Comparison of ENCODE assay signal across 8 cellular contexts in genomic region chr19:12610540-12611360, GRCh38. TPM values are rescaled to one million over a fixed set of nuclear protein-coding genes. Genes with fewer than 3 reads are reported as not detected.
DNase-seq lines count a peak whose midpoint lies in the region; ATAC-seq and TF ChIP-seq lines count a peak whose summit lies in the region.

Gene ZNF490, minus strand, starts transcription at chr19:12610813. Its CDS starts 133 bp downstream, at chr19:12610680.
Gene ZNF791, plus strand, starts transcription at chr19:12610920. Its CDS starts 160 bp downstream, at chr19:12611080.

- H3K9me3 ChIP-seq in suprapubic skin = no peaks in the 10 kb centered on the region

- peaks cover 38% of the 10 kb centered on the region for H3K4me1 ChIP-seq in suprapubic skin

- peaks cover 8 to 24% of the 10 kb centered on the region in 2 donors for H3K36me3 Mint-ChIP-seq in activated naive CD4-positive, alpha-beta T cell treated with anti-CD3 and anti-CD28 coated beads, Interleukin-2, amount 50 U/mL, for 72 hours

- TF ChIP-seq CTCF in suprapubic skin (IDR thresholded peaks at IDR 0.05) = no peak

- DNase-seq in NCI-H1105 (lab: John Stamatoyannopoulos, UW) (peak; percentile 97), SKM-1 (lab: John Stamatoyannopoulos, UW; ENCODE audit: unreplicated experiment) (peak; percentile 93), glomerular endothelial cell (ENCODE audit: extremely low read depth, low read depth, low spot score) (peak; percentile 82), nucleus accumbens (lab: John Stamatoyannopoulos, UW) (peak; percentile 65 to 99 (median 96)), suprapubic skin (ENCODE audit: low spot score in 2 of 2) (peak; percentile 100)
- peak; percentile 92 to 98 for DNase-seq in activated naive CD4-positive, alpha-beta T cell treated with anti-CD3 and anti-CD28 coated beads, Interleukin-2, amount 50 U/mL, for 72 hours (ENCODE audit: low spot score in 2 of 2)

- peak; percentile 32 for TF ChIP-seq EP300 in suprapubic skin (IDR thresholded peaks at IDR 0.05)

- H3K9me3 Mint-ChIP-seq in activated naive CD4-positive, alpha-beta T cell treated with anti-CD3 and anti-CD28 coated beads, Interleukin-2, amount 50 U/mL, for 72 hours = no peaks in the 10 kb centered on the region

- WGBS in suprapubic skin = 0% methylated on average over 7 of the region's 61 CpGs

- H3K27me3 ChIP-seq in suprapubic skin = no peaks in the 10 kb centered on the region

- H3K27ac ChIP-seq in suprapubic skin = peak within 1 kb of the TSS; percentile 99

- peaks cover 7% of the 10 kb centered on the region for H3K36me3 ChIP-seq in suprapubic skin

- peak within 1 kb of the TSS; percentile 83 for H3K4me3 ChIP-seq in GM08714 (ENCODE audit: low read length)
- peak within 1 kb of the TSS; percentile 99 for H3K4me3 ChIP-seq in suprapubic skin

- TF ChIP-seq POLR2A in suprapubic skin (IDR thresholded peaks at IDR 0.05) = peak; percentile 64 to 86

- ATAC-seq in HG02623 (IDR thresholded peaks at IDR 0.05; ENCODE audit: unreplicated experiment) = peak; percentile 72
- ATAC-seq in activated naive CD4-positive, alpha-beta T cell treated with anti-CD3 and anti-CD28 coated beads, Interleukin-2, amount 50 U/mL, for 72 hours = peak; percentile 91 to 97

- peak within 1 kb of the TSS; percentile 92 to 99 for H3K27ac Mint-ChIP-seq in activated naive CD4-positive, alpha-beta T cell treated with anti-CD3 and anti-CD28 coated beads, Interleukin-2, amount 50 U/mL, for 72 hours

RNA-seq across cellular contexts. Expression of gene ZNF490, which starts in this region (rescaled TPM):
- 1 to 10 TPM; 5.2 to 8.4 TPM for total RNA-seq in activated naive CD4-positive, alpha-beta T cell treated with anti-CD3 and anti-CD28 coated beads, Interleukin-2, amount 50 U/mL, for 72 hours
- total RNA-seq in glomerular endothelial cell = 8.1 and 8.6 TPM in 2 replicates
- total RNA-seq in suprapubic skin = 1 to 10 TPM; 5.0 to 9.3 (median 7.0) TPM

RNA-seq across cellular contexts. Expression of gene ZNF791, which starts in this region (rescaled TPM):
- 10 to 100 TPM; 14.7 to 16.7 TPM for total RNA-seq in activated naive CD4-positive, alpha-beta T cell treated with anti-CD3 and anti-CD28 coated beads, Interleukin-2, amount 50 U/mL, for 72 hours
- 13.0 and 13.5 TPM in 2 replicates for total RNA-seq in glomerular endothelial cell
- total RNA-seq in suprapubic skin = 10 to 100 TPM; 14.3 to 36.1 (median 17.3) TPM

Comparison
In these comparisons a context has a peak if more than half of its experiments do, and no peak if none do; other contexts are left out.
1. Peak in every context shown above with its lines: DNase-seq, ATAC-seq, H3K4me3 ChIP-seq and H3K27ac ChIP-seq.